Comparison of ENCODE assay signal across 26 cellular contexts in genomic region chr1:80847904-80848303, GRCh38.
DNase-seq lines count a peak whose midpoint lies in the region; ATAC-seq, FAIRE-seq and TF ChIP-seq lines count a peak whose summit lies in the region.
"Had no signal": no experiment of that assay in that cellular context is flagged by ENCODE, and none has a peak within 500 bp of the region (broad histone marks: within the 10 kb centered on the region; RNA-seq: fewer than 3 reads in every experiment).

No MANE protein-coding gene starts in this region.

- H3K9me3 ChIP-seq in H1 (ENCODE audit: insufficient read depth in 2 of 2, low read depth in 1 of 2, low read length in 1 of 2) (no peaks in the 10 kb centered on the region), Caco-2 (no peaks in the 10 kb centered on the region)
- H3K9me3 ChIP-seq: A549; BE2C; BLaER1 treated with 17β-estradiol and CSF1 and Interleukin-3, amounts not matched to agents 10 nM and 100 nM had no signal

- H4K5ac ChIP-seq in H1 (ENCODE audit: insufficient read length, low read depth, low read length) (no peak overlapping the region), mesendoderm (ENCODE audit: low read length) (no peak overlapping the region)

- no peak for TF ChIP-seq EP300 in H1 (IDR thresholded peaks at IDR 0.05; ENCODE audit: borderline replicate concordance in 1 of 2, low read depth in 2 of 2, low read length in 2 of 2)

- intact Hi-C loops in Caco-2 (cut with micrococcal nuclease; ENCODE audit: unreplicated experiment) = no loop called here

- no peak overlapping the region for H3K56ac ChIP-seq in H1 (replicated peaks; ENCODE audit: insufficient read length, low read depth, low read length)
- H3K56ac ChIP-seq in mesendoderm (ENCODE audit: low read length) = peak overlapping the region; percentile 27

- POLR2A ChIA-PET in H1 (lab: Charles Lee; ENCODE audit: partially characterized antibody) = no interaction called here
- POLR2A ChIA-PET in Caco-2 (lab: Charles Lee) = no interaction called here

- H3K36me3 Mint-ChIP-seq in progenitor cell of endocrine pancreas (ENCODE audit: insufficient read depth) (peaks cover 2% of the 10 kb centered on the region), Caco-2 (ENCODE audit: insufficient read depth, unreplicated experiment) (no peaks in the 10 kb centered on the region)
- H3K36me3 Mint-ChIP-seq in stimulated activated memory B cell treated with anti-CD40 and anti-IgM and Interleukin-4, amounts not matched to agents 10 μg/mL and 1 μg/mL and 100 μg/mL, for 72 hours = no peaks in the 10 kb centered on the region
- H3K36me3 Mint-ChIP-seq: CD14-positive monocyte; CD8-positive, alpha-beta memory T cell had no signal

- DNase-seq in H1 (ENCODE audit: low read depth in 1 of 2, low spot score in 2 of 2) (no peak), mesendoderm (no peak), progenitor cell of endocrine pancreas (ENCODE audit: low spot score, unreplicated experiment) (no peak), NOMO-1 treated with DMSO at 0.1 percent for 48 hours (lab: John Stamatoyannopoulos, UW; ENCODE audit: unreplicated experiment) (no peak), Caco-2 (no peak)
- DNase-seq: 8988T; ACHN; AML-193; BE2C; Calu3; CD4-positive, alpha-beta T cell; CD8-positive, alpha-beta memory T cell; DMS53; DMS79 treated with DMSO at 0.1 percent for 48 hours; GF-D8; GOT3; H7; HCEC 1CT had no signal

- H3K79me1 ChIP-seq in H1 (ENCODE audit: low read depth, low read length) (no peaks in the 10 kb centered on the region), mesendoderm (ENCODE audit: low read length) (no peaks in the 10 kb centered on the region)

- H3K4me3 Mint-ChIP-seq in progenitor cell of endocrine pancreas (ENCODE audit: low read depth) = no peak overlapping the region
- H3K4me3 Mint-ChIP-seq in stimulated activated memory B cell treated with anti-CD40 and anti-IgM and Interleukin-4, amounts not matched to agents 10 μg/mL and 1 μg/mL and 100 μg/mL, for 72 hours = no peak overlapping the region
- no peak overlapping the region for H3K4me3 Mint-ChIP-seq in Caco-2 (ENCODE audit: unreplicated experiment)
- H3K4me3 Mint-ChIP-seq: CD14-positive monocyte; CD4-positive, alpha-beta T cell; CD8-positive, alpha-beta memory T cell had no signal

- H3K23ac ChIP-seq in H1 (ENCODE audit: insufficient read length) = no peak overlapping the region
- no peak overlapping the region for H3K23ac ChIP-seq in mesendoderm (ENCODE audit: low read length)

- H3K4me1 Mint-ChIP-seq in progenitor cell of endocrine pancreas (ENCODE audit: low read depth) = peaks cover 8% of the 10 kb centered on the region
- no peaks in the 10 kb centered on the region for H3K4me1 Mint-ChIP-seq in stimulated activated memory B cell treated with anti-CD40 and anti-IgM and Interleukin-4, amounts not matched to agents 10 μg/mL and 1 μg/mL and 100 μg/mL, for 72 hours
- H3K4me1 Mint-ChIP-seq in Caco-2 (ENCODE audit: low read depth, unreplicated experiment) = peaks cover 20% of the 10 kb centered on the region
- H3K4me1 Mint-ChIP-seq: CD14-positive monocyte; CD8-positive, alpha-beta memory T cell had no signal

- WGBS in H1 (ENCODE audit: extremely low coverage in 1 of 2, insufficient coverage in 1 of 2, insufficient read length in 1 of 2, insufficient replicate concordance in 2 of 2, low coverage in 1 of 2, low lambda C conversion rate in 2 of 2, missing lambda C conversion rate in 1 of 2), 2 experiments = 93% methylated on average over 1 of the region's 1 CpG; no CpG with 5 or more reads in 1 of the 2 experiments
- WGBS in mesendoderm (ENCODE audit: extremely low coverage, insufficient coverage, low lambda C conversion rate) = no CpG with 5 or more reads among the region's 1 CpG

- CTCF ChIA-PET in H1 (lab: Charles Lee; ENCODE audit: partially characterized antibody) = no interaction called here
- CTCF ChIA-PET in Caco-2 (lab: Charles Lee) = no interaction called here

- H4K8ac ChIP-seq in H1 (ENCODE audit: extremely low read depth, insufficient read depth, low read length) (no peak overlapping the region), mesendoderm (ENCODE audit: low read depth, low read length) (no peak overlapping the region)

- TF ChIP-seq CTCF in H1 (IDR thresholded peaks at IDR 0.05; ENCODE audit: control extremely low read depth in 1 of 3, insufficient read depth in 1 of 3, low read depth in 1 of 3, low read length in 3 of 3) (no peak), progenitor cell of endocrine pancreas (IDR thresholded peaks at IDR 0.05; ENCODE audit: unreplicated experiment) (no peak), Caco-2 (IDR thresholded peaks at IDR 0.05; ENCODE audit: insufficient read depth in 1 of 2, low read depth in 1 of 2, low read length in 1 of 2, severe bottlenecking in 1 of 2, unreplicated experiment in 1 of 2) (no peak)

- H3K27ac Mint-ChIP-seq in progenitor cell of endocrine pancreas (peak overlapping the region; percentile 38), Caco-2 (ENCODE audit: unreplicated experiment) (no peak overlapping the region)
- no peak overlapping the region for H3K27ac Mint-ChIP-seq in stimulated activated memory B cell treated with anti-CD40 and anti-IgM and Interleukin-4, amounts not matched to agents 10 μg/mL and 1 μg/mL and 100 μg/mL, for 72 hours
- H3K27ac Mint-ChIP-seq: CD14-positive monocyte; CD4-positive, alpha-beta T cell; CD8-positive, alpha-beta memory T cell had no signal

- no peak overlapping the region for H3K4me3 ChIP-seq in H1 (ENCODE audit: extremely low read depth in 1 of 4, insufficient read depth in 2 of 4, low read depth in 3 of 4, low read length in 4 of 4)
- no peak overlapping the region for H3K4me3 ChIP-seq in mesendoderm (ENCODE audit: low read length)
- H3K4me3 ChIP-seq in Caco-2 (ENCODE audit: low read depth, low read length) = no peak overlapping the region
- H3K4me3 ChIP-seq: A549; BLaER1 treated with 17β-estradiol and CSF1 and Interleukin-3, amounts not matched to agents 10 nM and 100 nM had no signal

- H2BK15ac ChIP-seq in H1 (ENCODE audit: low read length) (no peak overlapping the region), mesendoderm (replicated peaks; ENCODE audit: low read depth) (no peak overlapping the region)

- H2AK5ac ChIP-seq in H1 (ENCODE audit: low read depth, low read length) = no peak overlapping the region
- no peak overlapping the region for H2AK5ac ChIP-seq in mesendoderm (ENCODE audit: low read length)

- TF ChIP-seq RAD21 in H1 (IDR thresholded peaks at IDR 0.05 in 1 of 2, conservative IDR thresholded peaks at IDR 0.05 in 1 of 2; ENCODE audit: low read depth in 2 of 2, low read length in 2 of 2) = no peak

- no peaks in the 10 kb centered on the region for H3K36me3 ChIP-seq in H1 (ENCODE audit: control insufficient read depth in 2 of 4, insufficient read depth in 4 of 4, low read length in 3 of 4)
- no peaks in the 10 kb centered on the region for H3K36me3 ChIP-seq in mesendoderm (ENCODE audit: control insufficient read depth, insufficient read depth, low read length)
- H3K36me3 ChIP-seq in Caco-2 (ENCODE audit: control insufficient read depth, insufficient read depth, low read length) = no peaks in the 10 kb centered on the region
- H3K36me3 ChIP-seq: BE2C; BLaER1 treated with 17β-estradiol and CSF1 and Interleukin-3, amounts not matched to agents 10 nM and 100 nM had no signal

- H2BK5ac ChIP-seq in H1 (ENCODE audit: low read depth, low read length) (no peak overlapping the region), mesendoderm (ENCODE audit: low read length) (no peak overlapping the region)

- peak; percentile 50 for ATAC-seq in stimulated activated memory B cell treated with anti-CD40 and anti-IgM and Interleukin-4, amounts not matched to agents 10 μg/mL and 1 μg/mL and 100 μg/mL, for 72 hours
- no peak for ATAC-seq in HG03097 (IDR thresholded peaks at IDR 0.05; ENCODE audit: low FRiP score, unreplicated experiment)
- ATAC-seq in HG02981 (IDR thresholded peaks at IDR 0.05; ENCODE audit: unreplicated experiment) = no peak
- ATAC-seq: A549 had no signal

- no peak overlapping the region for H2BK12ac ChIP-seq in H1 (ENCODE audit: low read depth, low read length)

- no peaks in the 10 kb centered on the region for H4K20me1 ChIP-seq in H1 (replicated peaks in 1 of 2; ENCODE audit: control insufficient read depth in 1 of 2, insufficient read depth in 2 of 2, low read length in 2 of 2)
- H4K20me1 ChIP-seq: BLaER1 treated with 17β-estradiol and CSF1 and Interleukin-3, amounts not matched to agents 10 nM and 100 nM had no signal

- no peak overlapping the region for H3K14ac ChIP-seq in H1 (ENCODE audit: insufficient read length)

- no peak for TF ChIP-seq POLR2A in H1 (IDR thresholded peaks at IDR 0.05; ENCODE audit: control extremely low read depth in 1 of 2, low read depth in 2 of 2, low read length in 2 of 2)

- no peaks in the 10 kb centered on the region for H3K27me3 Mint-ChIP-seq in progenitor cell of endocrine pancreas
- H3K27me3 Mint-ChIP-seq in stimulated activated memory B cell treated with anti-CD40 and anti-IgM and Interleukin-4, amounts not matched to agents 10 μg/mL and 1 μg/mL and 100 μg/mL, for 72 hours = no peaks in the 10 kb centered on the region
- H3K27me3 Mint-ChIP-seq in Caco-2 (ENCODE audit: insufficient read depth, unreplicated experiment) = no peaks in the 10 kb centered on the region
- H3K27me3 Mint-ChIP-seq: CD4-positive, alpha-beta T cell; CD8-positive, alpha-beta memory T cell had no signal

- FAIRE-seq in H1 (lab: Jason Lieb, UNC) = no peak
- FAIRE-seq: A549, GM12891, GM18507 had no signal

- no peaks in the 10 kb centered on the region for H3K79me2 ChIP-seq in H1 (ENCODE audit: control insufficient read depth in 1 of 2, insufficient read depth in 2 of 2, low read length in 2 of 2)
- no peaks in the 10 kb centered on the region for H3K79me2 ChIP-seq in mesendoderm (ENCODE audit: control insufficient read depth, insufficient read depth, low read length)

- no peak overlapping the region for H2AFZ ChIP-seq in H1 (ENCODE audit: low read length)

- no peaks in the 10 kb centered on the region for H3K27me3 ChIP-seq in H1 (replicated peaks in 1 of 4; ENCODE audit: control insufficient read depth in 3 of 4, extremely low read depth in 1 of 4, insufficient read depth in 3 of 4, low read length in 3 of 4)
- no peaks in the 10 kb centered on the region for H3K27me3 ChIP-seq in mesendoderm (ENCODE audit: insufficient read depth, low read length, poor library complexity)
- H3K27me3 ChIP-seq in Caco-2 (replicated peaks; ENCODE audit: control insufficient read depth, insufficient read depth, low read length) = no peaks in the 10 kb centered on the region
- H3K27me3 ChIP-seq: BE2C; BLaER1 treated with 17β-estradiol and CSF1 and Interleukin-3, amounts not matched to agents 10 nM and 100 nM had no signal

- no TSS peak for BruUV-seq in Caco-2 (replicated peaks; lab: Mats Ljungman, UMichigan)

- H3K23me2 ChIP-seq in H1 (ENCODE audit: low read depth, low read length) = no peaks in the 10 kb centered on the region

- H4K91ac ChIP-seq in H1 (replicated peaks; ENCODE audit: insufficient read length, low read length) = peak overlapping the region; percentile 13

- no peaks in the 10 kb centered on the region for H3K4me1 ChIP-seq in H1 (replicated peaks in 1 of 4; ENCODE audit: control insufficient read depth in 3 of 4, insufficient read depth in 4 of 4, low read length in 3 of 4)
- peaks cover 2% of the 10 kb centered on the region for H3K4me1 ChIP-seq in mesendoderm (ENCODE audit: control insufficient read depth, low read depth, low read length)
- no peaks in the 10 kb centered on the region for H3K4me1 ChIP-seq in Caco-2
- H3K4me1 ChIP-seq: A549; BE2C; BLaER1 treated with 17β-estradiol and CSF1 and Interleukin-3, amounts not matched to agents 10 nM and 100 nM had no signal

- H3K18ac ChIP-seq in H1 (ENCODE audit: extremely low read depth, low read length) (no peak overlapping the region), mesendoderm (ENCODE audit: low read length) (no peak overlapping the region)

- H3K4me2 ChIP-seq in H1 (ENCODE audit: insufficient read depth in 1 of 2, low read depth in 2 of 2, low read length in 2 of 2) (no peak overlapping the region), mesendoderm (ENCODE audit: low read length) (no peak overlapping the region)
- H3K4me2 ChIP-seq: A549; BLaER1 treated with 17β-estradiol and CSF1 and Interleukin-3, amounts not matched to agents 10 nM and 100 nM had no signal

- H3K9ac ChIP-seq in H1 (replicated peaks in 1 of 4; ENCODE audit: extremely low read depth in 1 of 4, low read depth in 3 of 4, low read length in 3 of 4) = no peak overlapping the region
- H3K9ac ChIP-seq in mesendoderm (ENCODE audit: low read length) = no peak overlapping the region
- H3K9ac ChIP-seq: BLaER1 treated with 17β-estradiol and CSF1 and Interleukin-3, amounts not matched to agents 10 nM and 100 nM had no signal

- no peak overlapping the region for H3K27ac ChIP-seq in H1 (ENCODE audit: low read depth, low read length)
- H3K27ac ChIP-seq in mesendoderm (ENCODE audit: low read depth, low read length) = no peak overlapping the region
- H3K27ac ChIP-seq: A549; BLaER1 treated with 17β-estradiol and CSF1 and Interleukin-3, amounts not matched to agents 10 nM and 100 nM had no signal

- H3K4ac ChIP-seq in H1 (replicated peaks; ENCODE audit: insufficient read length, low read depth, low read length) (no peak overlapping the region), mesendoderm (ENCODE audit: low read depth, low read length) (no peak overlapping the region)

- H2BK20ac ChIP-seq in H1 (ENCODE audit: low read length) = no peak overlapping the region

- H2BK120ac ChIP-seq in H1 (replicated peaks; ENCODE audit: low read depth, low read length) = no peak overlapping the region
- no peak overlapping the region for H2BK120ac ChIP-seq in mesendoderm (ENCODE audit: low read depth, low read length)

- peaks cover 20% of the 10 kb centered on the region for H3K9me3 Mint-ChIP-seq in progenitor cell of endocrine pancreas (ENCODE audit: low read depth)
- peaks cover 2% of the 10 kb centered on the region for H3K9me3 Mint-ChIP-seq in stimulated activated memory B cell treated with anti-CD40 and anti-IgM and Interleukin-4, amounts not matched to agents 10 μg/mL and 1 μg/mL and 100 μg/mL, for 72 hours
- peaks cover 10% of the 10 kb centered on the region for H3K9me3 Mint-ChIP-seq in Caco-2 (ENCODE audit: unreplicated experiment)
